12 cellular contexts compared by ENCODE assay signal in the genomic region with DNA sequence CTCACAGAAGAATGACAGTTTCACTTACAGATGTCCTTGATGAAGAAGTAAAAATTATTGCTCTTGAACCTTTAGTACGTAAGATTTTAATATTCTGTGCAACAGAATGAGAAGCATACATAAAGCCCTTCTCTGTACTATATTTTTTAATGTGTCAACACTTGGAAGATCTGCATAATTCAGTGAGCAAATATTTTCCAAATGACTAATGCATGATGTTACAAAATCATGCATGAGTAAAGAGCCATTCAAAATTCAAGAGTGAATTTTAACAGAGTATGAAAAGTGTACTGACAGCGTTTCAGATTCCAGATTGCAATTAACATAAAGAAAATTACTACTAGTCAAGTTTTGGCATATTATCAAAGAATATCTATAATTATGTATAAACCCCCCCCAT.
DNase-seq lines count a peak whose midpoint lies in the region; ATAC-seq and TF ChIP-seq lines count a peak whose summit lies in the region.
"Had no signal": no experiment of that assay in that cellular context is flagged by ENCODE, and none has a peak within 500 bp of the region (broad histone marks: within the 10 kb centered on the region; RNA-seq: fewer than 3 reads in every experiment).

No MANE protein-coding gene starts in this region.

- H3K27ac ChIP-seq in 22Rv1: peak overlapping the region; percentile 8; the same call in 1 of the 2 replicates

- peak; percentile 40; the same call in 2 of the 3 replicates for ATAC-seq in SK-N-SH treated with all-trans-retinoic acid at 6 μM for 48 hours

- DNase-seq in GM04503 (ENCODE audit: low read depth) (peak; percentile 25), fibroblast of villous mesenchyme (ENCODE audit: low read depth) (peak; percentile 67), DMS114 treated with DMSO at 0.1 percent for 48 hours (lab: John Stamatoyannopoulos, UW; ENCODE audit: unreplicated experiment) (no peak), NCI-H187 (lab: John Stamatoyannopoulos, UW) (no peak), NCI-H146 treated with DMSO at 0.1 percent for 48 hours (lab: John Stamatoyannopoulos, UW; ENCODE audit: unreplicated experiment) (no peak)
- no peak for DNase-seq in activated effector memory CD4-positive, alpha-beta T cell treated with anti-CD3 and anti-CD28 coated beads, Interleukin-2, amount 50 U/mL, for 16 hours
- DNase-seq: BE2C; NCI-H1436 treated with DMSO at 0.1 percent for 48 hours; stimulated activated CD4-positive, alpha-beta T cell treated with anti-CD3 and anti-CD28 coated beads, Interleukin-4, amount 100 ng/mL, for 1 hour; stimulated activated naive CD4-positive, alpha-beta T cell treated with Interleukin-2 at 50 U/mL for 16 hours had no signal

- no peak overlapping the region for H3K4me3 ChIP-seq in fibroblast of villous mesenchyme (ENCODE audit: low read depth, low read length)

- TF ChIP-seq CTCF in 22Rv1 (IDR thresholded peaks at IDR 0.05) (no peak), fibroblast of villous mesenchyme (IDR thresholded peaks at IDR 0.05; ENCODE audit: insufficient read depth, low read depth, low read length) (no peak)

TF ChIP-seq in SK-N-SH treated with all-trans-retinoic acid at 6 μM for 48 hours, 23 proteins besides CTCF, POLR2A, EP300 and RAD21:
- TF ChIP-seq RARB (CRISPR knock-in tag; IDR thresholded peaks at IDR 0.05) (no peak), PPARA (CRISPR knock-in tag; IDR thresholded peaks at IDR 0.05; ENCODE audit: borderline replicate concordance) (no peak), ZC3H10 (CRISPR knock-in tag; IDR thresholded peaks at IDR 0.05) (no peak), GLIS3 (CRISPR knock-in tag; IDR thresholded peaks at IDR 0.05) (no peak), ZFP30 (CRISPR knock-in tag; IDR thresholded peaks at IDR 0.05) (no peak), OSR1 (CRISPR knock-in tag; IDR thresholded peaks at IDR 0.05) (no peak), ZNF565 (CRISPR knock-in tag; conservative IDR thresholded peaks at IDR 0.05; ENCODE audit: low read depth) (no peak)
- TF ChIP-seq, protein P1, sequence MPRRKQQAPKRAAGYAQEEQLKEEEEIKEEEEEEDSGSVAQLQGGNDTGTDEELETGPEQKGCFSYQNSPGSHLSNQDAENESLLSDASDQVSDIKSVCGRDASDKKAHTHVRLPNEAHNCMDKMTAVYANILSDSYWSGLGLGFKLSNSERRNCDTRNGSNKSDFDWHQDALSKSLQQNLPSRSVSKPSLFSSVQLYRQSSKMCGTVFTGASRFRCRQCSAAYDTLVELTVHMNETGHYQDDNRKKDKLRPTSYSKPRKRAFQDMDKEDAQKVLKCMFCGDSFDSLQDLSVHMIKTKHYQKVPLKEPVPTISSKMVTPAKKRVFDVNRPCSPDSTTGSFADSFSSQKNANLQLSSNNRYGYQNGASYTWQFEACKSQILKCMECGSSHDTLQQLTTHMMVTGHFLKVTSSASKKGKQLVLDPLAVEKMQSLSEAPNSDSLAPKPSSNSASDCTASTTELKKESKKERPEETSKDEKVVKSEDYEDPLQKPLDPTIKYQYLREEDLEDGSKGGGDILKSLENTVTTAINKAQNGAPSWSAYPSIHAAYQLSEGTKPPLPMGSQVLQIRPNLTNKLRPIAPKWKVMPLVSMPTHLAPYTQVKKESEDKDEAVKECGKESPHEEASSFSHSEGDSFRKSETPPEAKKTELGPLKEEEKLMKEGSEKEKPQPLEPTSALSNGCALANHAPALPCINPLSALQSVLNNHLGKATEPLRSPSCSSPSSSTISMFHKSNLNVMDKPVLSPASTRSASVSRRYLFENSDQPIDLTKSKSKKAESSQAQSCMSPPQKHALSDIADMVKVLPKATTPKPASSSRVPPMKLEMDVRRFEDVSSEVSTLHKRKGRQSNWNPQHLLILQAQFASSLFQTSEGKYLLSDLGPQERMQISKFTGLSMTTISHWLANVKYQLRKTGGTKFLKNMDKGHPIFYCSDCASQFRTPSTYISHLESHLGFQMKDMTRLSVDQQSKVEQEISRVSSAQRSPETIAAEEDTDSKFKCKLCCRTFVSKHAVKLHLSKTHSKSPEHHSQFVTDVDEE (CRISPR knock-in tag; IDR thresholded peaks at IDR 0.05): no peak
- TF ChIP-seq, protein P2, sequence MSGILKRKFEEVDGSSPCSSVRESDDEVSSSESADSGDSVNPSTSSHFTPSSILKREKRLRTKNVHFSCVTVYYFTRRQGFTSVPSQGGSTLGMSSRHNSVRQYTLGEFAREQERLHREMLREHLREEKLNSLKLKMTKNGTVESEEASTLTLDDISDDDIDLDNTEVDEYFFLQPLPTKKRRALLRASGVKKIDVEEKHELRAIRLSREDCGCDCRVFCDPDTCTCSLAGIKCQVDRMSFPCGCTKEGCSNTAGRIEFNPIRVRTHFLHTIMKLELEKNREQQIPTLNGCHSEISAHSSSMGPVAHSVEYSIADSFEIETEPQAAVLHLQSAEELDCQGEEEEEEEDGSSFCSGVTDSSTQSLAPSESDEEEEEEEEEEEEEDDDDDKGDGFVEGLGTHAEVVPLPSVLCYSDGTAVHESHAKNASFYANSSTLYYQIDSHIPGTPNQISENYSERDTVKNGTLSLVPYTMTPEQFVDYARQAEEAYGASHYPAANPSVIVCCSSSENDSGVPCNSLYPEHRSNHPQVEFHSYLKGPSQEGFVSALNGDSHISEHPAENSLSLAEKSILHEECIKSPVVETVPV (CRISPR knock-in tag; IDR thresholded peaks at IDR 0.05): no peak
- TF ChIP-seq, protein P3, sequence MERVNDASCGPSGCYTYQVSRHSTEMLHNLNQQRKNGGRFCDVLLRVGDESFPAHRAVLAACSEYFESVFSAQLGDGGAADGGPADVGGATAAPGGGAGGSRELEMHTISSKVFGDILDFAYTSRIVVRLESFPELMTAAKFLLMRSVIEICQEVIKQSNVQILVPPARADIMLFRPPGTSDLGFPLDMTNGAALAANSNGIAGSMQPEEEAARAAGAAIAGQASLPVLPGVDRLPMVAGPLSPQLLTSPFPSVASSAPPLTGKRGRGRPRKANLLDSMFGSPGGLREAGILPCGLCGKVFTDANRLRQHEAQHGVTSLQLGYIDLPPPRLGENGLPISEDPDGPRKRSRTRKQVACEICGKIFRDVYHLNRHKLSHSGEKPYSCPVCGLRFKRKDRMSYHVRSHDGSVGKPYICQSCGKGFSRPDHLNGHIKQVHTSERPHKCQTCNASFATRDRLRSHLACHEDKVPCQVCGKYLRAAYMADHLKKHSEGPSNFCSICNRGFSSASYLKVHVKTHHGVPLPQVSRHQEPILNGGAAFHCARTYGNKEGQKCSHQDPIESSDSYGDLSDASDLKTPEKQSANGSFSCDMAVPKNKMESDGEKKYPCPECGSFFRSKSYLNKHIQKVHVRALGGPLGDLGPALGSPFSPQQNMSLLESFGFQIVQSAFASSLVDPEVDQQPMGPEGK (CRISPR knock-in tag; IDR thresholded peaks at IDR 0.05; ENCODE audit: borderline replicate concordance): no peak

Comparison
In these comparisons a context has a peak if more than half of its experiments do, and no peak if none do; other contexts are left out.
1. DNase-seq: peak in GM04503 (single experiment) and fibroblast of villous mesenchyme (single experiment); none in DMS114 treated with DMSO at 0.1 percent for 48 hours (single experiment), NCI-H187 (0 of 2), NCI-H146 treated with DMSO at 0.1 percent for 48 hours (single experiment) and activated effector memory CD4-positive, alpha-beta T cell treated with anti-CD3 and anti-CD28 coated beads, Interleukin-2, amount 50 U/mL, for 16 hours (single experiment).